In the genomic region with DNA sequence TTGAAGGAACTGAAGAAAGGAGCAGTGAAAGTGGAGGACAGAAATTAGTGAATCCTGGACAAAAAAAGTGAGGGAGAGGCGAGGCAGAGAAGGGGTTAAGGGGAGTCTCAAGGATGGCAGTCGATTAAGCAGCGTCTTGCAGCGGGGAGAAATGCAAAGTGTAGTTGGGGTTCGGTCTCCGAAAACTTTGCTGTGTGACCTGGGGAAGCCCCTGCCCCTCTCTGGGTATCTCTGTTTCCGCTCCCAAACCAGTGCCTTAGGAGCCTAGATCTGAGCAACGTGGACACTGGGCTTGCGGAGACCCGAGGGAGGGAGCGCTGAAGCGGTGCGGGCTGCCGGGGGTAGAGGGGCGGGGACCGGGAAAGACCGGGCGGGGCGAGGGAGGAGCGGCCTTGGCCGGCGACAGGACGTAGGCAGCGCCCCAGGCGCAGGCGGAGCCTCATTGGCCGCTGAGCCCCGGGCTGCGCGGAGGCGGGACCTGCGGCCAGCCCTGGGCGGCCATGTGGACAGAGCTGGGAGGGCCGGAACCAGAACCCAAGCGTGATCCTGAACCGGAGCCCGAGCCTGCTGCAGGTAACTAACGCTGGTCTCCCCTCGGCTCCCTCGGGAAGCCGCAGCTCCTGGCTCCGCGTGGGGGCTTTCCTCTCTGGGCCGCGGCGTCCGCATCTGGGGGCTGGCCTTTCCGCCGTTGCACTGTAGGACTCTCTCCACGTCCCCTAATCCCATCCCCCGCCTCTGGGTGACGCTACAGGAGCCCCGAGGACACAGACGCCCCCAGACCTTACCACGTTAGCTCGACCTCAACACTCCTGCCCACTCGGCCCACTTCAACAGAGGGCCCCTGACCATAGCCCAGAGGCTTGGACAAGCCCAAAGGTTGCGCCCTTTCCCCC, we compare ENCODE assay signal across 8 cellular contexts. TPM values are rescaled to one million over a fixed set of nuclear protein-coding genes. Genes with fewer than 3 reads are reported as not detected.
DNase-seq lines count a peak whose midpoint lies in the region; ATAC-seq and TF ChIP-seq lines count a peak whose summit lies in the region.

A gene (plus strand): TSS at position 468 of the 893 bp plus-strand sequence. CDS start 3,047 bp downstream, outside the sequence.

- no peaks in the 10 kb centered on the region for H3K9me3 ChIP-seq in ES-I3 (ENCODE audit: control insufficient read depth, insufficient read depth, low read length)
- no peaks in the 10 kb centered on the region for H3K9me3 ChIP-seq in SJSA1 (replicated peaks)
- no peaks in the 10 kb centered on the region for H3K9me3 ChIP-seq in thymus (ENCODE audit: control insufficient read depth)

- 0 out of 2 replicates have a peak, but pooled peaks cover 4% of the 10 kb centered on the region for H3K4me1 ChIP-seq in ES-I3 (ENCODE audit: insufficient read depth, low read length)
- no peaks in the 10 kb centered on the region for H3K4me1 ChIP-seq in KMS-11 (ENCODE audit: low read depth, poor library complexity, severe bottlenecking)
- H3K4me1 ChIP-seq in SJSA1 (replicated peaks) = no peaks in the 10 kb centered on the region
- peaks cover 4% of the 10 kb centered on the region for H3K4me1 ChIP-seq in thymus (ENCODE audit: control insufficient read depth, insufficient read depth, low read length)

- peak; percentile 71 to 75 for DNase-seq in SJSA1 (ENCODE audit: low read depth in 1 of 2, low spot score in 2 of 2)
- DNase-seq in activated naive CD4-positive, alpha-beta T cell treated with Interleukin-2 at 50 U/mL for 16 hours = peak; percentile 72
- peak; percentile 12 for DNase-seq in glomerular endothelial cell (ENCODE audit: extremely low read depth, low read depth, low spot score)
- DNase-seq in omental fat pad (ENCODE audit: low spot score) = peak; percentile 54

- peak within 1 kb of the TSS; percentile 38 for H3K27ac ChIP-seq in KMS-11
- peak within 1 kb of the TSS; percentile 53 for H3K27ac ChIP-seq in SJSA1
- H3K27ac ChIP-seq in thymus (ENCODE audit: low read depth) = peak within 1 kb of the TSS; percentile 64

- ATAC-seq in GM21737 (IDR thresholded peaks at IDR 0.05; ENCODE audit: unreplicated experiment) = peak; percentile 98
- peak; percentile 98 for ATAC-seq in omental fat pad (ENCODE audit: low FRiP score)

- no peaks in the 10 kb centered on the region for H3K27me3 ChIP-seq in KMS-11 (ENCODE audit: insufficient read depth, low read depth)
- H3K27me3 ChIP-seq in SJSA1 (replicated peaks) = no peaks in the 10 kb centered on the region
- no peaks in the 10 kb centered on the region for H3K27me3 ChIP-seq in thymus (ENCODE audit: control insufficient read depth, insufficient read depth)

- H3K9ac ChIP-seq in ES-I3 (ENCODE audit: low read depth, low read length) (peak within 1 kb of the TSS; percentile 94), KMS-11 (peak within 1 kb of the TSS; percentile 93)

- peaks cover 24% of the 10 kb centered on the region; the same call in 1 of the 2 replicates for H3K79me2 ChIP-seq in KMS-11 (ENCODE audit: insufficient read depth, low read depth)

- H3K4me2 ChIP-seq in KMS-11 = peak within 1 kb of the TSS; percentile 99

- H3K36me3 ChIP-seq in ES-I3 (ENCODE audit: insufficient read depth, low read length) (peaks cover 3% of the 10 kb centered on the region; the same call in 1 of the 2 replicates), KMS-11 (ENCODE audit: insufficient read depth) (no peaks in the 10 kb centered on the region), SJSA1 (peaks cover 5% of the 10 kb centered on the region; the same call in 1 of the 2 replicates), thymus (ENCODE audit: control insufficient read depth, insufficient read depth) (no peaks in the 10 kb centered on the region)

- no peak for TF ChIP-seq CTCF in KMS-11 (conservative IDR thresholded peaks at IDR 0.05; ENCODE audit: low read depth, low read length)
- no peak for TF ChIP-seq CTCF in omental fat pad (IDR thresholded peaks at IDR 0.05)

- no peaks in the 10 kb centered on the region for H4K20me1 ChIP-seq in KMS-11 (ENCODE audit: insufficient read depth)

- 1% methylated on average over 58 of the region's 58 CpGs for WGBS in thymus

- H3K4me3 ChIP-seq in KMS-11 (IDR thresholded peaks at IDR 0.05; ENCODE audit: insufficient read depth, low read depth, low read length) (no peak within 1 kb of the TSS), SJSA1 (peak within 1 kb of the TSS; percentile 81), thymus (ENCODE audit: low read length) (peak within 1 kb of the TSS; percentile 55)

- peak within 1 kb of the TSS; percentile 89 for H2AFZ ChIP-seq in KMS-11 (ENCODE audit: low read depth)

RNA-seq across cellular contexts. Expression of the gene that starts here (rescaled TPM):
- 10.3 and 10.4 TPM in 2 replicates for total RNA-seq in SJSA1 (2014; rRNA removed; shearing (Covaris generic))
- total RNA-seq in glomerular endothelial cell (28.9 and 51.0 TPM in 2 replicates), omental fat pad (10 to 100 TPM; 12.0 to 28.0 (median 21.1) TPM)
- polyA plus RNA-seq in thymus = 15.0 TPM

Comparison
In these comparisons a context has a peak if more than half of its experiments do, and no peak if none do; other contexts are left out.
1. DNase-seq: peak in every context shown above with its lines; median percentile 73 in SJSA1; 72 in activated naive CD4-positive, alpha-beta T cell treated with Interleukin-2 at 50 U/mL for 16 hours; 54 in omental fat pad; 12 in glomerular endothelial cell.